In the genomic region with DNA sequence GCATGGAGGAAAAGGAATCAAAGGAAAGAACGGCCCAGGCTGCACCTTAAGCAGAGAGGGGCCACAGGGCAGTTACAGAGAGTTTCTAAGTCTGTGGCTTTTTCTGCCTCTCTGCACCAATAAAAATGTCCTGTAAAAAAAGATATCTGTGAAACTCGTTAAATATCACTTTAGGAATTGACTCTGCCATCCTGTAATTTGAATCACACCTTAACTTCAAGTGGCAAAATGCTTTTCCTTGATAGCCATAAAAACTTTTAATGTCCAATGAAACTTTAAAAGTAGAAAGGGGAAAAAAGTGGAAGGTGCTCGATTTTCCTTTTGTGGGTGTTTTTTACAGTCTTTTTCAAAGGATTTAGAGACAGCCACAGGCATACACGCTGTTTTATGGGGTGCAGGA, we compare ENCODE assay signal across 8 cellular contexts.
"Had no signal": no experiment of that assay in that cellular context is flagged by ENCODE, and none has a peak within 500 bp of the region (broad histone marks: within the 10 kb centered on the region; RNA-seq: fewer than 3 reads in every experiment).

No MANE protein-coding gene starts in this region.

- H3K27me3 Mint-ChIP-seq: IgD-negative memory B cell had no signal

- H3K27ac ChIP-seq: HL-60, KMS-11 had no signal

- H3K4me3 Mint-ChIP-seq: IgD-negative memory B cell had no signal

- H3K36me3 Mint-ChIP-seq: IgD-negative memory B cell had no signal

- H3K4me3 ChIP-seq: K562 had no signal

- H3K4me1 Mint-ChIP-seq: IgD-negative memory B cell had no signal

- ATAC-seq: HepG2, K562 had no signal

- DNase-seq: IMR-90, KBM-7, KG1 had no signal

- H3K27ac Mint-ChIP-seq: IgD-negative memory B cell had no signal

- H3K4me2 ChIP-seq: KMS-11 had no signal
